In genomic region chr2:208112969-208113368, GRCh38 we compare ENCODE assay signal across 1 cellular context.
A peak's percentile ranks its signal among the peaks of the same experiment; 100 is the strongest.
TF ChIP-seq lines count a peak whose summit lies in the region.

No MANE protein-coding gene starts in this region.

TF ChIP-seq in HEK293, 187 proteins besides CTCF, POLR2A, EP300 and RAD21 (continued from another document):
- TF ChIP-seq, protein P1, sequence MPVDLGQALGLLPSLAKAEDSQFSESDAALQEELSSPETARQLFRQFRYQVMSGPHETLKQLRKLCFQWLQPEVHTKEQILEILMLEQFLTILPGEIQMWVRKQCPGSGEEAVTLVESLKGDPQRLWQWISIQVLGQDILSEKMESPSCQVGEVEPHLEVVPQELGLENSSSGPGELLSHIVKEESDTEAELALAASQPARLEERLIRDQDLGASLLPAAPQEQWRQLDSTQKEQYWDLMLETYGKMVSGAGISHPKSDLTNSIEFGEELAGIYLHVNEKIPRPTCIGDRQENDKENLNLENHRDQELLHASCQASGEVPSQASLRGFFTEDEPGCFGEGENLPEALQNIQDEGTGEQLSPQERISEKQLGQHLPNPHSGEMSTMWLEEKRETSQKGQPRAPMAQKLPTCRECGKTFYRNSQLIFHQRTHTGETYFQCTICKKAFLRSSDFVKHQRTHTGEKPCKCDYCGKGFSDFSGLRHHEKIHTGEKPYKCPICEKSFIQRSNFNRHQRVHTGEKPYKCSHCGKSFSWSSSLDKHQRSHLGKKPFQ (tag by site-specific recombination; IDR thresholded peaks at IDR 0.05), result peak; percentile 81
- peak; percentile 56; the same call in 1 of the 2 replicates for TF ChIP-seq KLF8 (tag by site-specific recombination; IDR thresholded peaks at IDR 0.05)
- TF ChIP-seq INSM2 (tag by site-specific recombination; IDR thresholded peaks at IDR 0.05), result no peak
- peak; percentile 56 for TF ChIP-seq GLIS1 (tag by site-specific recombination; IDR thresholded peaks at IDR 0.05)
- TF ChIP-seq ZBTB20 (tag by site-specific recombination; IDR thresholded peaks at IDR 0.05), result 0 out of 2 replicates have a peak, but pooled peaks have one; percentile 5
- TF ChIP-seq IKZF3 (tag by site-specific recombination; IDR thresholded peaks at IDR 0.05), result 0 out of 2 replicates have a peak, but pooled peaks have one; percentile 17
- 0 out of 2 replicates have a peak, but pooled peaks have one; percentile 22 for TF ChIP-seq ZNF2 (tag by site-specific recombination; IDR thresholded peaks at IDR 0.05)
- TF ChIP-seq, protein P2, sequence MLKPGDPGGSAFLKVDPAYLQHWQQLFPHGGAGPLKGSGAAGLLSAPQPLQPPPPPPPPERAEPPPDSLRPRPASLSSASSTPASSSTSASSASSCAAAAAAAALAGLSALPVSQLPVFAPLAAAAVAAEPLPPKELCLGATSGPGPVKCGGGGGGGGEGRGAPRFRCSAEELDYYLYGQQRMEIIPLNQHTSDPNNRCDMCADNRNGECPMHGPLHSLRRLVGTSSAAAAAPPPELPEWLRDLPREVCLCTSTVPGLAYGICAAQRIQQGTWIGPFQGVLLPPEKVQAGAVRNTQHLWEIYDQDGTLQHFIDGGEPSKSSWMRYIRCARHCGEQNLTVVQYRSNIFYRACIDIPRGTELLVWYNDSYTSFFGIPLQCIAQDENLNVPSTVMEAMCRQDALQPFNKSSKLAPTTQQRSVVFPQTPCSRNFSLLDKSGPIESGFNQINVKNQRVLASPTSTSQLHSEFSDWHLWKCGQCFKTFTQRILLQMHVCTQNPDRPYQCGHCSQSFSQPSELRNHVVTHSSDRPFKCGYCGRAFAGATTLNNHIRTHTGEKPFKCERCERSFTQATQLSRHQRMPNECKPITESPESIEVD (tag by site-specific recombination; IDR thresholded peaks at IDR 0.05), result peak; percentile 5; the same call in 1 of the 2 replicates
- TF ChIP-seq KLF7 (tag by site-specific recombination; IDR thresholded peaks at IDR 0.05; ENCODE audit: borderline replicate concordance), result no peak
- TF ChIP-seq ZBTB8A (tag by site-specific recombination; IDR thresholded peaks at IDR 0.05), result peak; percentile 62
- no peak for TF ChIP-seq ZNF785 (tag by site-specific recombination; IDR thresholded peaks at IDR 0.05)
- no peak for TF ChIP-seq ZNF354C (tag by site-specific recombination; IDR thresholded peaks at IDR 0.05; ENCODE audit: borderline replicate concordance, low read depth)
- peak; percentile 74; the same call in 1 of the 2 replicates for TF ChIP-seq SP7 (tag by site-specific recombination; IDR thresholded peaks at IDR 0.05)
- TF ChIP-seq ZNF132 (tag by site-specific recombination; IDR thresholded peaks at IDR 0.05; ENCODE audit: borderline replicate concordance), result no peak
- TF ChIP-seq ZXDB (tag by site-specific recombination; IDR thresholded peaks at IDR 0.05), result peak; percentile 77
- TF ChIP-seq BCL11A (tag by site-specific recombination; IDR thresholded peaks at IDR 0.05; ENCODE audit: low read depth), result no peak
- no peak for TF ChIP-seq ZNF112 (tag by site-specific recombination; IDR thresholded peaks at IDR 0.05)
- TF ChIP-seq GFI1B (tag by site-specific recombination; IDR thresholded peaks at IDR 0.05), result peak; percentile 23; the same call in 1 of the 2 replicates
- no peak for TF ChIP-seq PRDM2 (tag by site-specific recombination; IDR thresholded peaks at IDR 0.05; ENCODE audit: borderline replicate concordance)
- TF ChIP-seq OSR2 (tag by site-specific recombination; IDR thresholded peaks at IDR 0.05), result peak; percentile 45; the same call in 1 of the 2 replicates
- no peak for TF ChIP-seq ZNF624 (tag by site-specific recombination; IDR thresholded peaks at IDR 0.05)
- TF ChIP-seq ZNF366 (tag by site-specific recombination; conservative IDR thresholded peaks at IDR 0.05), result peak; percentile 49; the same call in 1 of the 2 replicates
- no peak for TF ChIP-seq ZNF133 (tag by site-specific recombination; IDR thresholded peaks at IDR 0.05)
- TF ChIP-seq ZNF274 (IDR thresholded peaks at IDR 0.05; ENCODE audit: low read length), result no peak
- TF ChIP-seq ZNF274 (tag by site-specific recombination; IDR thresholded peaks at IDR 0.05; ENCODE audit: borderline replicate concordance), result no peak
- peak; percentile 46; the same call in 1 of the 2 replicates for TF ChIP-seq FEZF1 (tag by site-specific recombination; IDR thresholded peaks at IDR 0.05)
- TF ChIP-seq ZNF843 (tag by site-specific recombination; IDR thresholded peaks at IDR 0.05), result peak; percentile 64; the same call in 1 of the 2 replicates
- TF ChIP-seq, protein P3, sequence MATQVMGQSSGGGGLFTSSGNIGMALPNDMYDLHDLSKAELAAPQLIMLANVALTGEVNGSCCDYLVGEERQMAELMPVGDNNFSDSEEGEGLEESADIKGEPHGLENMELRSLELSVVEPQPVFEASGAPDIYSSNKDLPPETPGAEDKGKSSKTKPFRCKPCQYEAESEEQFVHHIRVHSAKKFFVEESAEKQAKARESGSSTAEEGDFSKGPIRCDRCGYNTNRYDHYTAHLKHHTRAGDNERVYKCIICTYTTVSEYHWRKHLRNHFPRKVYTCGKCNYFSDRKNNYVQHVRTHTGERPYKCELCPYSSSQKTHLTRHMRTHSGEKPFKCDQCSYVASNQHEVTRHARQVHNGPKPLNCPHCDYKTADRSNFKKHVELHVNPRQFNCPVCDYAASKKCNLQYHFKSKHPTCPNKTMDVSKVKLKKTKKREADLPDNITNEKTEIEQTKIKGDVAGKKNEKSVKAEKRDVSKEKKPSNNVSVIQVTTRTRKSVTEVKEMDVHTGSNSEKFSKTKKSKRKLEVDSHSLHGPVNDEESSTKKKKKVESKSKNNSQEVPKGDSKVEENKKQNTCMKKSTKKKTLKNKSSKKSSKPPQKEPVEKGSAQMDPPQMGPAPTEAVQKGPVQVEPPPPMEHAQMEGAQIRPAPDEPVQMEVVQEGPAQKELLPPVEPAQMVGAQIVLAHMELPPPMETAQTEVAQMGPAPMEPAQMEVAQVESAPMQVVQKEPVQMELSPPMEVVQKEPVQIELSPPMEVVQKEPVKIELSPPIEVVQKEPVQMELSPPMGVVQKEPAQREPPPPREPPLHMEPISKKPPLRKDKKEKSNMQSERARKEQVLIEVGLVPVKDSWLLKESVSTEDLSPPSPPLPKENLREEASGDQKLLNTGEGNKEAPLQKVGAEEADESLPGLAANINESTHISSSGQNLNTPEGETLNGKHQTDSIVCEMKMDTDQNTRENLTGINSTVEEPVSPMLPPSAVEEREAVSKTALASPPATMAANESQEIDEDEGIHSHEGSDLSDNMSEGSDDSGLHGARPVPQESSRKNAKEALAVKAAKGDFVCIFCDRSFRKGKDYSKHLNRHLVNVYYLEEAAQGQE (tag by site-specific recombination; IDR thresholded peaks at IDR 0.05), result no peak
- TF ChIP-seq ZNF473 (tag by site-specific recombination; IDR thresholded peaks at IDR 0.05), result no peak
